ENCODE assay signal across 10 cellular contexts in the genomic region with DNA sequence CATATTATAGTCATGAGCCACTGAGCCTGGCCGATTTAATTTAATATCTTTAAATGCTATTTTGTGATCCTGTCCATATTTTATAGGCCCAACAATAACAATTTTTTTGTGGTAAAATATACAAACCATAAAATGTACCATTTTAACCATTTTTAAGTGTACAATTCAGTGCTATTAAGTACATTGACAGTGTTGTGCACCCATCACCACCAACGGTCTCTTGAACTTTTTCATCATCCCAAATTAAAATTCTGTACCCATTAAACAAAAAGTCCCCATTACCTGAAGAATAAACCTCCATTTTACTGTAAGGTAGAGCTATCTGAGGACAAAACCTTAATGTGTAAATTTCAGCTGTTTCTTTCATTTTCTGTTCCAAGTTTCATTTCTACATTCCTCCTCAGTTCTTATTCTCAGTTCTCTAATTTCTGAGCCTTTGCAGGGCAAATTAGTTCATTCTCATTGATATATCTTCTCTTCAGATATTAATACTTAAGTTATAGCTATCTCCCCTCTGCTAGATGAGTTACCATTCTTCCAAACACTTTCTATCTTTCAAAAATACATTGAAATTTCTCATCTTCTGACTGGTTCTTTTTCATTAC. TPM values are rescaled to one million over a fixed set of nuclear protein-coding genes. Genes with fewer than 3 reads are reported as not detected.
A peak's percentile ranks its signal among the peaks of the same experiment; 100 is the strongest.
DNase-seq lines count a peak whose midpoint lies in the region; ATAC-seq, FAIRE-seq and TF ChIP-seq lines count a peak whose summit lies in the region.
"Had no signal": no experiment of that assay in that cellular context is flagged by ENCODE, and none has a peak within 500 bp of the region (broad histone marks: within the 10 kb centered on the region; RNA-seq: fewer than 3 reads in every experiment).

No MANE protein-coding gene starts in this region.

- no peaks in the 10 kb centered on the region for H3K27me3 ChIP-seq in CD4-positive, alpha-beta memory T cell (ENCODE audit: insufficient read depth, low read length)
- no peaks in the 10 kb centered on the region for H3K27me3 ChIP-seq in SU-DHL-6 (ENCODE audit: low read length)

- peak; percentile 93 for FAIRE-seq in GM19239 (lab: Jason Lieb, UNC)

- CTCF ChIA-PET in CD4-positive, alpha-beta memory T cell (lab: Charles Lee; ENCODE audit: partially characterized antibody) = interaction anchor here (1.0 to 1.6 kb wide), 3 partner anchors 11 to 139 kb away, joined by 3 to 6 read pairs (median 3); no protein-coding TSS in a partner anchor
- CTCF ChIA-PET in Calu3 (lab: Charles Lee) = no interaction called here

- no peaks in the 10 kb centered on the region for H3K27me3 Mint-ChIP-seq in CD4-positive, alpha-beta memory T cell
- no peaks in the 10 kb centered on the region for H3K27me3 Mint-ChIP-seq in Calu3 (ENCODE audit: unreplicated experiment)

- BruUV-seq in Calu3 (replicated peaks; lab: Mats Ljungman, UMichigan) = no TSS peak

- H3F3A ChIP-seq in SU-DHL-6 (ENCODE audit: insufficient read depth) = peaks cover 18% of the 10 kb centered on the region

- POLR2A ChIA-PET in CD4-positive, alpha-beta memory T cell (lab: Charles Lee; ENCODE audit: partially characterized antibody) = interaction anchor here (0.6 to 3.1 kb wide), 6 partner anchors 10 to 181 kb away, joined by 3 to 19 read pairs (median 3); a partner anchor contains a TSS

- H3K9me3 ChIP-seq in CD4-positive, alpha-beta memory T cell (ENCODE audit: control insufficient read depth in 1 of 2, low read length in 2 of 2) = no peaks in the 10 kb centered on the region
- H3K9me3 ChIP-seq in SU-DHL-6 (ENCODE audit: insufficient read depth, low read length) = no peaks in the 10 kb centered on the region

- no peaks in the 10 kb centered on the region for H3K79me2 ChIP-seq in SU-DHL-6 (ENCODE audit: insufficient read depth, low read length)

- no peaks in the 10 kb centered on the region for H3K9me2 ChIP-seq in SU-DHL-6 (replicated peaks; ENCODE audit: insufficient read depth, low read length)

- no peak overlapping the region for H3K9ac ChIP-seq in SU-DHL-6 (ENCODE audit: low read length)

- TF ChIP-seq CTCF in SU-DHL-6 (IDR thresholded peaks at IDR 0.05; ENCODE audit: insufficient read depth, low read length, poor library complexity, severe bottlenecking) = no peak
- TF ChIP-seq CTCF in Calu3 (IDR thresholded peaks at IDR 0.05; ENCODE audit: unreplicated experiment) = no peak

- peak; percentile 89 for ATAC-seq in HG03025 (IDR thresholded peaks at IDR 0.05; ENCODE audit: low FRiP score, unreplicated experiment)

- H4K20me1 ChIP-seq in SU-DHL-6 (ENCODE audit: low read depth, low read length) = no peaks in the 10 kb centered on the region

- DNase-seq in CD4-positive, alpha-beta memory T cell = no peak
- DNase-seq in GM19239 (ENCODE audit: insufficient read length, low spot score) = peak; percentile 35
- DNase-seq in NCI-H1694 (lab: John Stamatoyannopoulos, UW) = no peak
- DNase-seq in Calu3 = no peak
- DNase-seq in inferior parietal cortex (ENCODE audit: extremely low spot score) = no peak
- DNase-seq in mucosa of gallbladder (ENCODE audit: low spot score) = no peak
- DNase-seq: IMR-90; stimulated activated CD4-positive, alpha-beta T cell treated with anti-CD3 and anti-CD28 coated beads, Interleukin-4, amount 100 ng/mL, for 1 hour had no signal

- peaks cover 12% of the 10 kb centered on the region for H3K4me1 ChIP-seq in CD4-positive, alpha-beta memory T cell (ENCODE audit: insufficient read depth, low read length)

- peaks cover 8 to 22% (median 13%) of the 10 kb centered on the region in 4 donors for H3K4me1 Mint-ChIP-seq in CD4-positive, alpha-beta memory T cell
- H3K4me1 Mint-ChIP-seq in Calu3 (ENCODE audit: low read depth, unreplicated experiment) = no peaks in the 10 kb centered on the region

- H3K27ac Mint-ChIP-seq in CD4-positive, alpha-beta memory T cell = peak overlapping the region; percentile 38 to 90 (median 83)
- H3K27ac Mint-ChIP-seq in Calu3 (ENCODE audit: unreplicated experiment) = no peak overlapping the region

- H3K4me2 ChIP-seq in SU-DHL-6 (ENCODE audit: low read depth, low read length, poor library complexity, severe bottlenecking) = peak overlapping the region; percentile 44

- peaks cover 30 to 58% of the 10 kb centered on the region in 2 donors for H3K36me3 Mint-ChIP-seq in CD4-positive, alpha-beta memory T cell
- H3K36me3 Mint-ChIP-seq in Calu3 (ENCODE audit: insufficient read depth, unreplicated experiment) = peaks cover 65% of the 10 kb centered on the region

- no peak overlapping the region for H2AFZ ChIP-seq in SU-DHL-6 (ENCODE audit: low read depth, low read length, severe bottlenecking)

- H3K4me3 ChIP-seq in CD4-positive, alpha-beta memory T cell (ENCODE audit: low read length in 2 of 2) = no peak overlapping the region
- no peak overlapping the region for H3K4me3 ChIP-seq in SU-DHL-6 (ENCODE audit: insufficient read depth, low read length, poor library complexity, severe bottlenecking)

- intact Hi-C loops in CD4-positive, alpha-beta memory T cell (cut with micrococcal nuclease) = loop anchor here (1.0 kb wide), 1 partner anchor 10 kb away; no protein-coding TSS in a partner anchor
- intact Hi-C loops in Calu3 (cut with micrococcal nuclease; ENCODE audit: unreplicated experiment) = no loop called here

- H3K27ac ChIP-seq in CD4-positive, alpha-beta memory T cell (ENCODE audit: low read depth, low read length) = no peak overlapping the region
- H3K27ac ChIP-seq in SU-DHL-6 (ENCODE audit: low read depth, low read length) = peak overlapping the region; percentile 70

- peak overlapping the region in 6 of 8 donors; percentile 9 to 76 (median 44) for H3K4me3 Mint-ChIP-seq in CD4-positive, alpha-beta memory T cell
- no peak overlapping the region for H3K4me3 Mint-ChIP-seq in Calu3 (ENCODE audit: low read depth, unreplicated experiment)

- no peaks in the 10 kb centered on the region for H3K9me3 Mint-ChIP-seq in CD4-positive, alpha-beta memory T cell
- H3K9me3 Mint-ChIP-seq in Calu3 (ENCODE audit: low read depth, unreplicated experiment) = no peaks in the 10 kb centered on the region

- peaks cover 43% of the 10 kb centered on the region for H3K36me3 ChIP-seq in CD4-positive, alpha-beta memory T cell (ENCODE audit: insufficient read depth, low read length)
- peaks cover 26% of the 10 kb centered on the region; the same call in 1 of the 2 replicates for H3K36me3 ChIP-seq in SU-DHL-6 (ENCODE audit: low read length)

RNA-seq across cellular contexts. Expression of a gene that starts 10.3 kb away (rescaled TPM):
- total RNA-seq in CD4-positive, alpha-beta memory T cell = 10 to 100 TPM; 98.9 to 99.8 TPM
- 10 to 100 TPM; 31.7 to 40.9 TPM for polyA plus RNA-seq in CD4-positive, alpha-beta memory T cell
- 31.6 and 35.6 TPM in 2 replicates for total RNA-seq in Calu3 (2022)
- total RNA-seq in mucosa of gallbladder = 21.8 TPM

RNA-seq across cellular contexts. Expression of a gene that starts 19.7 kb away (rescaled TPM):
- 10 to 100 TPM; 16.4 to 17.8 TPM for total RNA-seq in CD4-positive, alpha-beta memory T cell
- 10 to 100 TPM in 1 of 2 donors, 1 to 10 TPM in 1; 6.4 to 19.9 TPM for polyA plus RNA-seq in CD4-positive, alpha-beta memory T cell
- total RNA-seq in Calu3 (2022) = 31.2 and 35.0 TPM in 2 replicates
- total RNA-seq in mucosa of gallbladder = 4.5 TPM

RNA-seq across cellular contexts. Expression of a gene that starts 49.0 kb away (rescaled TPM):
- total RNA-seq in CD4-positive, alpha-beta memory T cell = over 10,000 TPM; 15,632 to 16,691 TPM
- over 10,000 TPM; 10,358 to 12,185 TPM for polyA plus RNA-seq in CD4-positive, alpha-beta memory T cell
- total RNA-seq in Calu3 (2022) (5,799 and 7,052 TPM in 2 replicates), mucosa of gallbladder (8,853 TPM)
